In genomic region chr1:44405804-44406743, GRCh38 we compare ENCODE assay signal across 8 cellular contexts. TPM values are rescaled to one million over a fixed set of nuclear protein-coding genes. Genes with fewer than 3 reads are reported as not detected.
A peak's percentile ranks its signal among the peaks of the same experiment; 100 is the strongest.
DNase-seq lines count a peak whose midpoint lies in the region; ATAC-seq and TF ChIP-seq lines count a peak whose summit lies in the region.

No MANE protein-coding gene starts in this region.

- TF ChIP-seq POLR2A in ovary (IDR thresholded peaks at IDR 0.05) = no peak

- TF ChIP-seq EP300 in ovary (IDR thresholded peaks at IDR 0.05) = no peak

- H3K27me3 ChIP-seq in HAP-1 (ENCODE audit: low read depth) = no peaks in the 10 kb centered on the region
- peaks cover 12% of the 10 kb centered on the region for H3K27me3 ChIP-seq in ovary

- H3K4me1 ChIP-seq in HAP-1 (peaks cover 22% of the 10 kb centered on the region), ovary (ENCODE audit: insufficient read depth) (peaks cover 16% of the 10 kb centered on the region)

- H3K27ac ChIP-seq in ovary = no peak overlapping the region

- DNase-seq in 8988T (peak; percentile 46), HAP-1 (ENCODE audit: low spot score in 2 of 2) (peak; percentile 53 to 79), fibroblast of pulmonary artery (ENCODE audit: low read depth) (no peak), ovary (no peak)
- peak; percentile 20 to 36 for DNase-seq in activated CD4-positive, alpha-beta T cell treated with anti-CD3 and anti-CD28 coated beads, Interleukin-2, amount 50 U/mL, for 48 hours
- no peak for DNase-seq in activated CD4-positive, CD25-positive, alpha-beta regulatory T cell treated with anti-CD3 and anti-CD28 coated beads, Interleukin-2, amount 50 U/mL, for 72 hours

- H3K9me3 ChIP-seq in HAP-1 = no peaks in the 10 kb centered on the region
- no peaks in the 10 kb centered on the region for H3K9me3 ChIP-seq in ovary

- in situ Hi-C loops in HAP-1 (cut with MboI; ENCODE audit: low sequenced_read_pairs) = loop anchor here (5.0 kb wide), 1 partner anchor 96 kb away; no protein-coding TSS in a partner anchor

- intact Hi-C loops in ovary (cut with DNase I) = no loop called here

- ATAC-seq in HG02852 (IDR thresholded peaks at IDR 0.05; ENCODE audit: unreplicated experiment) (no peak), HG02938 (IDR thresholded peaks at IDR 0.05; ENCODE audit: unreplicated experiment) (no peak)

- H3K4me3 ChIP-seq in HAP-1 = peak overlapping the region; percentile 65
- H3K4me3 ChIP-seq in fibroblast of pulmonary artery (replicated peaks; ENCODE audit: low read depth, low read length) = peak overlapping the region; percentile 42
- peak overlapping the region; percentile 30 for H3K4me3 ChIP-seq in ovary

- TF ChIP-seq CTCF in fibroblast of pulmonary artery (IDR thresholded peaks at IDR 0.05; ENCODE audit: low read length, missing control alignments) (no peak), ovary (IDR thresholded peaks at IDR 0.05) (no peak)

- no peaks in the 10 kb centered on the region for H3K36me3 ChIP-seq in HAP-1 (replicated peaks)
- no peaks in the 10 kb centered on the region for H3K36me3 ChIP-seq in ovary

- 1 to 2% (median 1%) methylated on average over 54 to 67 of the region's 67 CpGs for WGBS in ovary, 3 donors

RNA-seq across cellular contexts. Expression of gene RNF220, which starts 1.0 kb away (rescaled TPM):
- 100 to 1,000 TPM in 1 of 7 donors, 10 to 100 TPM in 6; 58.0 to 101 (median 64.7) TPM for total RNA-seq in ovary
- polyA plus RNA-seq in ovary = 10 to 100 TPM; 64.0 to 75.4 TPM

RNA-seq across cellular contexts. Expression of gene ERI3, which starts 51.0 kb away (rescaled TPM):
- 10 to 100 TPM; 41.7 to 67.0 (median 52.4) TPM for total RNA-seq in ovary
- 10 to 100 TPM; 35.4 to 39.0 TPM for polyA plus RNA-seq in ovary

Comparison
In these comparisons a context has a peak if more than half of its experiments do, and no peak if none do; other contexts are left out.
1. DNase-seq: peak in 8988T (single experiment), HAP-1 (2 of 2) and activated CD4-positive, alpha-beta T cell treated with anti-CD3 and anti-CD28 coated beads, Interleukin-2, amount 50 U/mL, for 48 hours (2 of 2); none in fibroblast of pulmonary artery (single experiment), ovary (0 of 5) and activated CD4-positive, CD25-positive, alpha-beta regulatory T cell treated with anti-CD3 and anti-CD28 coated beads, Interleukin-2, amount 50 U/mL, for 72 hours (single experiment).
2. Peak in every context shown above with its lines, with median percentiles within 50 percentile points of each other: H3K4me3 ChIP-seq.